In genomic region chr5:40877371-40877988, GRCh38 we compare ENCODE assay signal across 21 cellular contexts. TPM values are rescaled to one million over a fixed set of nuclear protein-coding genes. Genes with fewer than 3 reads are reported as not detected.
DNase-seq lines count a peak whose midpoint lies in the region; ATAC-seq and TF ChIP-seq lines count a peak whose summit lies in the region.
"Had no signal": no experiment of that assay in that cellular context is flagged by ENCODE, and none has a peak within 500 bp of the region (broad histone marks: within the 10 kb centered on the region; RNA-seq: fewer than 3 reads in every experiment).

No MANE protein-coding gene starts in this region.

- POLR2A ChIA-PET in activated CD4-positive, alpha-beta memory T cell treated with anti-CD3 and anti-CD28 coated beads for 36 hours (lab: Charles Lee) = interaction anchor here (0.6 kb wide), 1 partner anchor 1806 kb away, joined by 3 read pairs; no protein-coding TSS in a partner anchor
- POLR2A ChIA-PET in activated CD4-positive, alpha-beta memory T cell treated with anti-CD3 and anti-CD28 coated beads, Interleukin-2, amount 10 ng/mL, durations not matched to agents 7 days and 5 days (lab: Charles Lee) = no interaction called here
- POLR2A ChIA-PET in HCT116 (lab: Charles Lee) = no interaction called here

- no peak overlapping the region for H3K27ac Mint-ChIP-seq in activated CD4-positive, alpha-beta memory T cell treated with anti-CD3 and anti-CD28 coated beads for 36 hours
- no peak overlapping the region for H3K27ac Mint-ChIP-seq in activated CD4-positive, alpha-beta memory T cell treated with anti-CD3 and anti-CD28 coated beads, Interleukin-2, amount 10 ng/mL, durations not matched to agents 7 days and 5 days
- peak overlapping the region; percentile 2 to 16 for H3K27ac Mint-ChIP-seq in activated naive CD4-positive, alpha-beta T cell treated with anti-CD3 and anti-CD28 coated beads, Interleukin-2, amount 50 U/mL, for 72 hours
- H3K27ac Mint-ChIP-seq in activated T-helper 2 cell treated with anti-CD3 and anti-CD28 coated beads, Interferon-gamma antibody, Interleukin-2, Interleukin-4, amounts not matched to agents 10 μg/mL and 5 μg/mL and 100 μg/mL, durations not matched to agents 14 hours and 24 hours and 36 hours = no peak overlapping the region
- H3K27ac Mint-ChIP-seq: immature natural killer cell, T-helper 17 cell had no signal

- RAD21 ChIA-PET in HCT116 (lab: Charles Lee; ENCODE audit: low non-redundant PET in 1 of 2, low total read pairs in 2 of 2, uncharacterized antibody in 2 of 2, unreplicated experiment in 2 of 2) = no interaction called here

- peaks cover 3% of the 10 kb centered on the region for H3K79me1 ChIP-seq in trophoblast cell (ENCODE audit: low read length)

- no peaks in the 10 kb centered on the region for H3K27me3 ChIP-seq in HCT116 (ENCODE audit: insufficient read depth, low read length)
- no peaks in the 10 kb centered on the region for H3K27me3 ChIP-seq in trophoblast cell (ENCODE audit: insufficient read depth, low read length)
- H3K27me3 ChIP-seq: heart right ventricle, SJCRH30 had no signal

- peaks cover 15% of the 10 kb centered on the region for H3K9me3 Mint-ChIP-seq in activated CD4-positive, alpha-beta memory T cell treated with anti-CD3 and anti-CD28 coated beads for 36 hours
- no peaks in the 10 kb centered on the region for H3K9me3 Mint-ChIP-seq in activated CD4-positive, alpha-beta memory T cell treated with anti-CD3 and anti-CD28 coated beads, Interleukin-2, amount 10 ng/mL, durations not matched to agents 7 days and 5 days
- peaks cover 10 to 11% of the 10 kb centered on the region in 2 donors for H3K9me3 Mint-ChIP-seq in activated naive CD4-positive, alpha-beta T cell treated with anti-CD3 and anti-CD28 coated beads, Interleukin-2, amount 50 U/mL, for 72 hours
- H3K9me3 Mint-ChIP-seq in activated T-helper 2 cell treated with anti-CD3 and anti-CD28 coated beads, Interferon-gamma antibody, Interleukin-2, Interleukin-4, amounts not matched to agents 10 μg/mL and 5 μg/mL and 100 μg/mL, durations not matched to agents 14 hours and 24 hours and 36 hours = peaks cover 6% of the 10 kb centered on the region
- H3K9me3 Mint-ChIP-seq: immature natural killer cell had no signal

- no peak for TF ChIP-seq CTCF in HCT116 (IDR thresholded peaks at IDR 0.05 in 2 of 3, conservative IDR thresholded peaks at IDR 0.05 in 1 of 3; ENCODE audit: borderline replicate concordance in 1 of 3, insufficient read depth in 1 of 3, low read depth in 2 of 3, low read length in 2 of 3)

- no peak overlapping the region for H3K4me3 Mint-ChIP-seq in activated CD4-positive, alpha-beta memory T cell treated with anti-CD3 and anti-CD28 coated beads for 36 hours
- H3K4me3 Mint-ChIP-seq in activated CD4-positive, alpha-beta memory T cell treated with anti-CD3 and anti-CD28 coated beads, Interleukin-2, amount 10 ng/mL, durations not matched to agents 7 days and 5 days = no peak overlapping the region
- no peak overlapping the region for H3K4me3 Mint-ChIP-seq in activated T-helper 2 cell treated with anti-CD3 and anti-CD28 coated beads, Interferon-gamma antibody, Interleukin-2, Interleukin-4, amounts not matched to agents 10 μg/mL and 5 μg/mL and 100 μg/mL, durations not matched to agents 14 hours and 24 hours and 36 hours (ENCODE audit: low read depth)
- H3K4me3 Mint-ChIP-seq: immature natural killer cell, T-helper 17 cell had no signal

- peaks cover 8% of the 10 kb centered on the region for H3K36me3 Mint-ChIP-seq in activated CD4-positive, alpha-beta memory T cell treated with anti-CD3 and anti-CD28 coated beads for 36 hours
- H3K36me3 Mint-ChIP-seq in activated CD4-positive, alpha-beta memory T cell treated with anti-CD3 and anti-CD28 coated beads, Interleukin-2, amount 10 ng/mL, durations not matched to agents 7 days and 5 days (ENCODE audit: low read depth) = peaks cover 2% of the 10 kb centered on the region
- peaks cover 6 to 13% of the 10 kb centered on the region in 2 donors for H3K36me3 Mint-ChIP-seq in activated naive CD4-positive, alpha-beta T cell treated with anti-CD3 and anti-CD28 coated beads, Interleukin-2, amount 50 U/mL, for 72 hours
- H3K36me3 Mint-ChIP-seq in activated T-helper 2 cell treated with anti-CD3 and anti-CD28 coated beads, Interferon-gamma antibody, Interleukin-2, Interleukin-4, amounts not matched to agents 10 μg/mL and 5 μg/mL and 100 μg/mL, durations not matched to agents 14 hours and 24 hours and 36 hours (ENCODE audit: low read depth) = no peaks in the 10 kb centered on the region

- H3K4me1 ChIP-seq in HCT116 (ENCODE audit: control insufficient read depth in 1 of 2, insufficient read depth in 2 of 2, low read length in 2 of 2) = peaks cover 0 to 4% of the 10 kb centered on the region in 2 experiments; a peak in 1 of 4 replicates
- no peaks in the 10 kb centered on the region for H3K4me1 ChIP-seq in trophoblast cell (ENCODE audit: control insufficient read depth in 1 of 2, insufficient read depth in 2 of 2, low read length in 2 of 2)
- H3K4me1 ChIP-seq: SJCRH30 had no signal

- DNase-seq in activated CD4-positive, alpha-beta memory T cell treated with anti-CD3 and anti-CD28 coated beads for 36 hours = peak; percentile 51
- no peak for DNase-seq in activated CD4-positive, alpha-beta memory T cell treated with anti-CD3 and anti-CD28 coated beads, Interleukin-2, amount 10 ng/mL, durations not matched to agents 7 days and 5 days
- DNase-seq in HCT116 (ENCODE audit: low read depth, low spot score) (peak; percentile 15), trophoblast cell (peak; percentile 31 to 48), mesenteric fat pad (ENCODE audit: low spot score) (no peak), iPS-NIHi7 (ENCODE audit: extremely low spot score) (no peak)
- DNase-seq in activated naive CD4-positive, alpha-beta T cell treated with anti-CD3 and anti-CD28 coated beads, Interleukin-2, amount 50 U/mL, for 72 hours (ENCODE audit: low spot score in 2 of 2) = peak in 1 of 2 donors; percentile 6
- DNase-seq in activated T-helper 2 cell treated with anti-CD3 and anti-CD28 coated beads, Interferon-gamma antibody, Interleukin-2, Interleukin-4, amounts not matched to agents 10 μg/mL and 5 μg/mL and 100 μg/mL, durations not matched to agents 14 hours and 24 hours and 36 hours (ENCODE audit: low spot score) = no peak
- DNase-seq: C1 segment of cervical spinal cord, heart right ventricle, immature natural killer cell, NCI-H1417 treated with DMSO at 0.1 percent for 48 hours, NCI-H2171, NCI-H748 treated with DMSO at 0.1 percent for 48 hours, retina, SJCRH30, T-helper 17 cell, WERI-Rb-1 had no signal

- H3K4me3 ChIP-seq in HCT116 (replicated peaks in 1 of 2; ENCODE audit: low read depth in 1 of 2, low read length in 2 of 2) = no peak overlapping the region
- no peak overlapping the region for H3K4me3 ChIP-seq in trophoblast cell (ENCODE audit: low read depth, low read length)
- H3K4me3 ChIP-seq: heart right ventricle, lung, PC-9, SJCRH30 had no signal

- H2BK12ac ChIP-seq in trophoblast cell (ENCODE audit: low read length) = no peak overlapping the region

- no peak for TF ChIP-seq RAD21 in HCT116 (IDR thresholded peaks at IDR 0.05; ENCODE audit: low read depth)

- H3K14ac ChIP-seq in trophoblast cell (ENCODE audit: low read length) = no peak overlapping the region

- H3K4me2 ChIP-seq in HCT116 (ENCODE audit: low read length) (no peak overlapping the region), trophoblast cell (ENCODE audit: low read length) (no peak overlapping the region)
- H3K4me2 ChIP-seq: PC-9 had no signal

- H3K4me1 Mint-ChIP-seq in activated CD4-positive, alpha-beta memory T cell treated with anti-CD3 and anti-CD28 coated beads for 36 hours (ENCODE audit: low read depth) = peaks cover 4% of the 10 kb centered on the region
- peaks cover 3% of the 10 kb centered on the region for H3K4me1 Mint-ChIP-seq in activated CD4-positive, alpha-beta memory T cell treated with anti-CD3 and anti-CD28 coated beads, Interleukin-2, amount 10 ng/mL, durations not matched to agents 7 days and 5 days
- H3K4me1 Mint-ChIP-seq in activated T-helper 2 cell treated with anti-CD3 and anti-CD28 coated beads, Interferon-gamma antibody, Interleukin-2, Interleukin-4, amounts not matched to agents 10 μg/mL and 5 μg/mL and 100 μg/mL, durations not matched to agents 14 hours and 24 hours and 36 hours (ENCODE audit: low read depth) = peaks cover 4% of the 10 kb centered on the region
- H3K4me1 Mint-ChIP-seq: immature natural killer cell had no signal

- CTCF ChIA-PET in activated CD4-positive, alpha-beta memory T cell treated with anti-CD3 and anti-CD28 coated beads for 36 hours (lab: Charles Lee) = interaction anchor here (0.6 to 1.2 kb wide), 3 partner anchors 126 to 978 kb away, joined by 3 read pairs; no protein-coding TSS in a partner anchor
- CTCF ChIA-PET in activated CD4-positive, alpha-beta memory T cell treated with anti-CD3 and anti-CD28 coated beads, Interleukin-2, amount 10 ng/mL, durations not matched to agents 7 days and 5 days (lab: Charles Lee) = no interaction called here
- CTCF ChIA-PET in HCT116 (lab: Charles Lee) = no interaction called here

- H3K27ac ChIP-seq in HCT116 (ENCODE audit: low read depth, low read length) (no peak overlapping the region), trophoblast cell (ENCODE audit: low read depth, low read length) (no peak overlapping the region)
- H3K27ac ChIP-seq: heart right ventricle, PC-9, SJCRH30, WERI-Rb-1 had no signal

- H3K27me3 Mint-ChIP-seq in activated CD4-positive, alpha-beta memory T cell treated with anti-CD3 and anti-CD28 coated beads for 36 hours = peaks cover 1% of the 10 kb centered on the region
- H3K27me3 Mint-ChIP-seq in activated CD4-positive, alpha-beta memory T cell treated with anti-CD3 and anti-CD28 coated beads, Interleukin-2, amount 10 ng/mL, durations not matched to agents 7 days and 5 days = peaks cover 1% of the 10 kb centered on the region
- H3K27me3 Mint-ChIP-seq in activated T-helper 2 cell treated with anti-CD3 and anti-CD28 coated beads, Interferon-gamma antibody, Interleukin-2, Interleukin-4, amounts not matched to agents 10 μg/mL and 5 μg/mL and 100 μg/mL, durations not matched to agents 14 hours and 24 hours and 36 hours (ENCODE audit: low read depth) = peaks cover 11% of the 10 kb centered on the region

- H2AK5ac ChIP-seq in trophoblast cell (ENCODE audit: low read length) = no peak overlapping the region

- H2BK5ac ChIP-seq in trophoblast cell (ENCODE audit: low read depth, low read length, poor library complexity) = no peak overlapping the region

- no peak overlapping the region for H4K91ac ChIP-seq in trophoblast cell (ENCODE audit: low read depth, low read length)

- H3K79me2 ChIP-seq in HCT116 (ENCODE audit: insufficient read depth, low read length) = no peaks in the 10 kb centered on the region
- no peaks in the 10 kb centered on the region for H3K79me2 ChIP-seq in trophoblast cell (ENCODE audit: control insufficient read depth, insufficient read depth, low read length, poor library complexity)

- H3K36me3 ChIP-seq in HCT116 (ENCODE audit: control insufficient read depth in 1 of 2, insufficient read depth in 2 of 2, low read length in 2 of 2) (no peaks in the 10 kb centered on the region), trophoblast cell (ENCODE audit: control insufficient read depth in 1 of 2, insufficient read depth in 2 of 2, low read length in 2 of 2) (peaks cover 0 to 2% of the 10 kb centered on the region in 2 experiments)
- H3K36me3 ChIP-seq: heart right ventricle, SJCRH30, WERI-Rb-1 had no signal

- TF ChIP-seq POLR2A in HCT116 (IDR thresholded peaks at IDR 0.05; ENCODE audit: borderline replicate concordance, extremely low read depth, insufficient read depth, insufficient read length) = no peak

- no peak overlapping the region for H3K9ac ChIP-seq in HCT116 (ENCODE audit: low read length)
- H3K9ac ChIP-seq in trophoblast cell (ENCODE audit: low read length) = no peak overlapping the region

- intact Hi-C loops in activated CD4-positive, alpha-beta memory T cell treated with anti-CD3 and anti-CD28 coated beads for 36 hours (cut with micrococcal nuclease) = loop anchor here (5.0 kb wide), 4 partner anchors 35 to 710 kb away; partner anchors contain the start of gene CARD6
- intact Hi-C loops in HCT116 (cut with micrococcal nuclease) = loop anchor here (5.0 to 10.0 kb wide), 3 partner anchors 190 to 1300 kb away; no protein-coding TSS in a partner anchor
- intact Hi-C loops in activated T-helper 2 cell treated with anti-CD3 and anti-CD28 coated beads, Interferon-gamma antibody, Interleukin-2, Interleukin-4, amounts not matched to agents 10 μg/mL and 5 μg/mL and 100 μg/mL, durations not matched to agents 14 hours and 24 hours and 36 hours (cut with micrococcal nuclease) = loop anchor here (5.0 to 10.0 kb wide), 2 partner anchors 35 to 933 kb away; partner anchors contain the start of gene CARD6

- H3K9me2 ChIP-seq in HCT116 (ENCODE audit: insufficient read depth) = no peaks in the 10 kb centered on the region

- H3K18ac ChIP-seq in trophoblast cell (ENCODE audit: low read length) = no peak overlapping the region

- peak; percentile 38; the same call in 1 of the 2 replicates for ATAC-seq in HCT116
- peak; percentile 66 to 79 for ATAC-seq in activated naive CD4-positive, alpha-beta T cell treated with anti-CD3 and anti-CD28 coated beads, Interleukin-2, amount 50 U/mL, for 72 hours
- ATAC-seq: heart right ventricle, T-helper 17 cell had no signal

- H4K8ac ChIP-seq in trophoblast cell (ENCODE audit: low read depth, low read length) = no peak overlapping the region

- no peak overlapping the region for H3K23ac ChIP-seq in trophoblast cell (ENCODE audit: low read length)

- no TSS peak for BruUV-seq in HCT116 (replicated peaks; lab: Mats Ljungman, UMichigan)

- H3K9me3 ChIP-seq in HCT116 (ENCODE audit: control insufficient read depth in 1 of 2, insufficient read depth in 1 of 2, low read depth in 1 of 2, low read length in 2 of 2) (peaks cover 0 to 4% of the 10 kb centered on the region in 2 experiments; a peak in 2 of 4 replicates), trophoblast cell (ENCODE audit: insufficient read depth, low read depth, low read length) (peaks cover 8% of the 10 kb centered on the region)

- no peak overlapping the region for H4K12ac ChIP-seq in trophoblast cell (ENCODE audit: low read depth, low read length)

- H4K20me1 ChIP-seq in HCT116 (ENCODE audit: insufficient read depth) = no peaks in the 10 kb centered on the region

- WGBS in trophoblast cell (ENCODE audit: extremely low coverage, insufficient coverage, insufficient read length) = no CpG with 5 or more reads among the region's 6 CpGs

- H3K4ac ChIP-seq in trophoblast cell (ENCODE audit: low read depth, low read length) = no peak overlapping the region

- H2AFZ ChIP-seq in HCT116 (ENCODE audit: low read depth, low read length, poor library complexity, severe bottlenecking) = no peak overlapping the region
- no peak overlapping the region for H2AFZ ChIP-seq in trophoblast cell (ENCODE audit: insufficient read depth, low read length, poor library complexity)
- H2AFZ ChIP-seq: PC-9 had no signal

- H2BK120ac ChIP-seq in trophoblast cell (ENCODE audit: insufficient read depth, low read length, poor library complexity) = no peak overlapping the region

RNA-seq across cellular contexts. Expression of gene C7, which starts 31.8 kb away (rescaled TPM):
- not detected for total RNA-seq in activated CD4-positive, alpha-beta memory T cell treated with anti-CD3 and anti-CD28 coated beads for 36 hours
- total RNA-seq in activated CD4-positive, alpha-beta memory T cell treated with anti-CD3 and anti-CD28 coated beads, Interleukin-2, amount 10 ng/mL, durations not matched to agents 7 days and 5 days = not detected
- total RNA-seq in HCT116 (2021; ENCODE audit: unreplicated experiment) (0.74 TPM), mesenteric fat pad (326 TPM)
- polyA plus RNA-seq in HCT116 (2012) = not detected in 2 replicates
- total RNA-seq in activated naive CD4-positive, alpha-beta T cell treated with anti-CD3 and anti-CD28 coated beads, Interleukin-2, amount 50 U/mL, for 72 hours = not detected
- not detected in 2 replicates for polyA plus RNA-seq in trophoblast cell (2013)
- not detected in 2 replicates for total RNA-seq in activated T-helper 2 cell treated with anti-CD3 and anti-CD28 coated beads, Interferon-gamma antibody, Interleukin-2, Interleukin-4, amounts not matched to agents 10 μg/mL and 5 μg/mL and 100 μg/mL, durations not matched to agents 14 hours and 24 hours and 36 hours
- total RNA-seq: H1, PC-9, T-helper 17 cell had no signal
- polyA plus RNA-seq: immature natural killer cell had no signal

RNA-seq across cellular contexts. Expression of gene CARD6, which starts 36.3 kb away (rescaled TPM):
- 1 to 10 TPM; 1.4 to 1.7 TPM for total RNA-seq in activated CD4-positive, alpha-beta memory T cell treated with anti-CD3 and anti-CD28 coated beads for 36 hours
- total RNA-seq in activated CD4-positive, alpha-beta memory T cell treated with anti-CD3 and anti-CD28 coated beads, Interleukin-2, amount 10 ng/mL, durations not matched to agents 7 days and 5 days = 1 to 10 TPM; 4.4 to 4.6 TPM
- total RNA-seq in HCT116 (2021; ENCODE audit: unreplicated experiment) = not detected
- polyA plus RNA-seq in HCT116 (2012) = 0.01 and 0.03 TPM in 2 replicates
- total RNA-seq in activated naive CD4-positive, alpha-beta T cell treated with anti-CD3 and anti-CD28 coated beads, Interleukin-2, amount 50 U/mL, for 72 hours = 1 to 10 TPM; 2.2 to 2.8 TPM
- 0.15 and 0.19 TPM in 2 replicates for polyA plus RNA-seq in trophoblast cell (2013)
- total RNA-seq in activated T-helper 2 cell treated with anti-CD3 and anti-CD28 coated beads, Interferon-gamma antibody, Interleukin-2, Interleukin-4, amounts not matched to agents 10 μg/mL and 5 μg/mL and 100 μg/mL, durations not matched to agents 14 hours and 24 hours and 36 hours = 1.5 and 1.6 TPM in 2 replicates
- total RNA-seq in mesenteric fat pad = 19.5 TPM

RNA-seq across cellular contexts. Expression of gene RPL37, which starts 42.5 kb away (rescaled TPM):
- 1,000 to 10,000 TPM; 1,815 to 1,873 TPM for total RNA-seq in activated CD4-positive, alpha-beta memory T cell treated with anti-CD3 and anti-CD28 coated beads for 36 hours
- 1,000 to 10,000 TPM; 1,494 to 1,565 TPM for total RNA-seq in activated CD4-positive, alpha-beta memory T cell treated with anti-CD3 and anti-CD28 coated beads, Interleukin-2, amount 10 ng/mL, durations not matched to agents 7 days and 5 days
- total RNA-seq in HCT116 (2021; ENCODE audit: unreplicated experiment) (1,279 TPM), mesenteric fat pad (961 TPM)
- 5,000 and 5,239 TPM in 2 replicates for polyA plus RNA-seq in HCT116 (2012)
- total RNA-seq in activated naive CD4-positive, alpha-beta T cell treated with anti-CD3 and anti-CD28 coated beads, Interleukin-2, amount 50 U/mL, for 72 hours = 1,000 to 10,000 TPM; 1,805 to 1,969 TPM
- 4,553 and 4,929 TPM in 2 replicates for polyA plus RNA-seq in trophoblast cell (2013)
- total RNA-seq in activated T-helper 2 cell treated with anti-CD3 and anti-CD28 coated beads, Interferon-gamma antibody, Interleukin-2, Interleukin-4, amounts not matched to agents 10 μg/mL and 5 μg/mL and 100 μg/mL, durations not matched to agents 14 hours and 24 hours and 36 hours = 1,583 and 1,632 TPM in 2 replicates

Comparison
In these comparisons a context has a peak if more than half of its experiments do, and no peak if none do; other contexts are left out.
1. DNase-seq: peak in activated CD4-positive, alpha-beta memory T cell treated with anti-CD3 and anti-CD28 coated beads for 36 hours (single experiment), HCT116 (single experiment) and trophoblast cell (2 of 2); none in activated CD4-positive, alpha-beta memory T cell treated with anti-CD3 and anti-CD28 coated beads, Interleukin-2, amount 10 ng/mL, durations not matched to agents 7 days and 5 days (single experiment), activated T-helper 2 cell treated with anti-CD3 and anti-CD28 coated beads, Interferon-gamma antibody, Interleukin-2, Interleukin-4, amounts not matched to agents 10 μg/mL and 5 μg/mL and 100 μg/mL, durations not matched to agents 14 hours and 24 hours and 36 hours (single experiment), mesenteric fat pad (single experiment) and iPS-NIHi7 (single experiment).
2. H3K27ac Mint-ChIP-seq: peak in activated naive CD4-positive, alpha-beta T cell treated with anti-CD3 and anti-CD28 coated beads, Interleukin-2, amount 50 U/mL, for 72 hours (2 of 2); none in activated CD4-positive, alpha-beta memory T cell treated with anti-CD3 and anti-CD28 coated beads for 36 hours (single experiment), activated CD4-positive, alpha-beta memory T cell treated with anti-CD3 and anti-CD28 coated beads, Interleukin-2, amount 10 ng/mL, durations not matched to agents 7 days and 5 days (single experiment) and activated T-helper 2 cell treated with anti-CD3 and anti-CD28 coated beads, Interferon-gamma antibody, Interleukin-2, Interleukin-4, amounts not matched to agents 10 μg/mL and 5 μg/mL and 100 μg/mL, durations not matched to agents 14 hours and 24 hours and 36 hours (single experiment).
3. RNA of gene C7, which starts 31.8 kb away (total RNA-seq): 326 TPM in mesenteric fat pad (single experiment); 0.74 TPM in HCT116 (single experiment), not detected in activated naive CD4-positive, alpha-beta T cell treated with anti-CD3 and anti-CD28 coated beads, Interleukin-2, amount 50 U/mL, for 72 hours, not detected in activated CD4-positive, alpha-beta memory T cell treated with anti-CD3 and anti-CD28 coated beads for 36 hours, not detected in activated CD4-positive, alpha-beta memory T cell treated with anti-CD3 and anti-CD28 coated beads, Interleukin-2, amount 10 ng/mL, durations not matched to agents 7 days and 5 days and not detected in activated T-helper 2 cell treated with anti-CD3 and anti-CD28 coated beads, Interferon-gamma antibody, Interleukin-2, Interleukin-4, amounts not matched to agents 10 μg/mL and 5 μg/mL and 100 μg/mL, durations not matched to agents 14 hours and 24 hours and 36 hours; every median in the first group is over 100 times any median in the second.